ENCODE assay signal across 20 cellular contexts in genomic region chr4:77284036-77284435, GRCh38.
A peak's percentile ranks its signal among the peaks of the same experiment; 100 is the strongest.
DNase-seq lines count a peak whose midpoint lies in the region; TF ChIP-seq lines count a peak whose summit lies in the region.
"Had no signal": no experiment of that assay in that cellular context is flagged by ENCODE, and none has a peak within 500 bp of the region (broad histone marks: within the 10 kb centered on the region; RNA-seq: fewer than 3 reads in every experiment).

No MANE protein-coding gene starts in this region.

- DNase-seq in AG10803 (ENCODE audit: low read depth) (peak; percentile 1), HT1080 (ENCODE audit: low read depth) (peak; percentile 21), epithelial cell of esophagus (ENCODE audit: low read depth) (peak; percentile 50), retinal pigment epithelial cell (ENCODE audit: low read depth) (peak; percentile 6), SKM-1 treated with dmso at 0.1 percent for 144 hours (lab: John Stamatoyannopoulos, UW; ENCODE audit: unreplicated experiment) (no peak), putamen (ENCODE audit: low spot score) (no peak)
- no peak for DNase-seq in activated CD4-positive, alpha-beta T cell treated with anti-CD3 and anti-CD28 coated beads, Interleukin-2, amount 50 U/mL, for 4 hours
- DNase-seq: CD4-positive, CD25-positive, alpha-beta regulatory T cell; GF-D8; HCEC 1CT; Karpas-422; NCI-H1105; NCI-H146; NCI-H1930; NCI-H446 treated with DMSO at 0.1 percent for 48 hours; NCI-H526; NCI-H82; PC-9; SJCRH30 had no signal

- H3K4me3 ChIP-seq in AG10803 (ENCODE audit: low read length) (no peak overlapping the region), epithelial cell of esophagus (ENCODE audit: low read length) (no peak overlapping the region), retinal pigment epithelial cell (ENCODE audit: low read length) (no peak overlapping the region)
- H3K4me3 ChIP-seq: BLaER1, PC-9, SJCRH30 had no signal

- no peak for TF ChIP-seq CTCF in AG10803 (conservative IDR thresholded peaks at IDR 0.05; ENCODE audit: low read length)
- no peak for TF ChIP-seq CTCF in epithelial cell of esophagus (IDR thresholded peaks at IDR 0.05; ENCODE audit: insufficient read depth, low read depth, low read length, missing control alignments)
- TF ChIP-seq CTCF in retinal pigment epithelial cell (conservative IDR thresholded peaks at IDR 0.05; ENCODE audit: low read depth, low read length), result no peak

Comparison
In these comparisons a context has a peak if more than half of its experiments do, and no peak if none do; other contexts are left out.
1. DNase-seq: peak in AG10803 (single experiment), HT1080 (single experiment), epithelial cell of esophagus (single experiment) and retinal pigment epithelial cell (single experiment); none in SKM-1 treated with dmso at 0.1 percent for 144 hours (single experiment), putamen (single experiment) and activated CD4-positive, alpha-beta T cell treated with anti-CD3 and anti-CD28 coated beads, Interleukin-2, amount 50 U/mL, for 4 hours (0 of 2).